10 cellular contexts compared by ENCODE assay signal in genomic region chr17:31511176-31511540, GRCh38.
DNase-seq lines count a peak whose midpoint lies in the region; ATAC-seq and TF ChIP-seq lines count a peak whose summit lies in the region.
"Had no signal": no experiment of that assay in that cellular context is flagged by ENCODE, and none has a peak within 500 bp of the region (broad histone marks: within the 10 kb centered on the region; RNA-seq: fewer than 3 reads in every experiment).

No MANE protein-coding gene starts in this region.

- H3K9me3 Mint-ChIP-seq in activated T-cell treated with anti-CD3 and anti-CD28 coated beads, Interleukin-2, amount 50 U/mL, for 24 hours: no peaks in the 10 kb centered on the region
- H3K9me3 Mint-ChIP-seq in stimulated activated effector memory CD8-positive, alpha-beta T cell treated with anti-CD3 and anti-CD28 coated beads, Interleukin-12 subunit alpha, Interleukin-12 subunit beta, amount 100 ng/mL, for 72 hours: no peaks in the 10 kb centered on the region
- no peaks in the 10 kb centered on the region for H3K9me3 Mint-ChIP-seq in osteocyte (ENCODE audit: unreplicated experiment)

- H3K4me3 ChIP-seq in colonic mucosa: no peak overlapping the region
- H3K4me3 ChIP-seq: skin epidermis had no signal

- H3K27ac Mint-ChIP-seq in activated T-cell treated with anti-CD3 and anti-CD28 coated beads, Interleukin-2, amount 50 U/mL, for 24 hours: peak overlapping the region; percentile 100
- H3K27ac Mint-ChIP-seq in stimulated activated effector memory CD8-positive, alpha-beta T cell treated with anti-CD3 and anti-CD28 coated beads, Interleukin-12 subunit alpha, Interleukin-12 subunit beta, amount 100 ng/mL, for 72 hours: peak overlapping the region; percentile 99
- H3K27ac Mint-ChIP-seq in osteocyte (ENCODE audit: unreplicated experiment): no peak overlapping the region

- TF ChIP-seq CTCF in colonic mucosa (IDR thresholded peaks at IDR 0.05): no peak
- TF ChIP-seq CTCF in osteocyte (IDR thresholded peaks at IDR 0.05): no peak

- no peaks in the 10 kb centered on the region for H3K27me3 Mint-ChIP-seq in activated T-cell treated with anti-CD3 and anti-CD28 coated beads, Interleukin-2, amount 50 U/mL, for 24 hours
- H3K27me3 Mint-ChIP-seq in osteocyte (ENCODE audit: unreplicated experiment): peaks cover 14% of the 10 kb centered on the region

- no peak overlapping the region for H3K4me3 Mint-ChIP-seq in activated T-cell treated with anti-CD3 and anti-CD28 coated beads, Interleukin-2, amount 50 U/mL, for 24 hours
- peak overlapping the region; percentile 91 for H3K4me3 Mint-ChIP-seq in stimulated activated effector memory CD8-positive, alpha-beta T cell treated with anti-CD3 and anti-CD28 coated beads, Interleukin-12 subunit alpha, Interleukin-12 subunit beta, amount 100 ng/mL, for 72 hours
- H3K4me3 Mint-ChIP-seq in osteocyte (ENCODE audit: unreplicated experiment): no peak overlapping the region

- H3K9ac ChIP-seq in colonic mucosa (ENCODE audit: low read depth in 2 of 2, low read length in 2 of 2): no peak overlapping the region

- peaks cover 81% of the 10 kb centered on the region for H3K4me1 Mint-ChIP-seq in activated T-cell treated with anti-CD3 and anti-CD28 coated beads, Interleukin-2, amount 50 U/mL, for 24 hours (ENCODE audit: low read depth)
- peaks cover 87% of the 10 kb centered on the region for H3K4me1 Mint-ChIP-seq in stimulated activated effector memory CD8-positive, alpha-beta T cell treated with anti-CD3 and anti-CD28 coated beads, Interleukin-12 subunit alpha, Interleukin-12 subunit beta, amount 100 ng/mL, for 72 hours
- H3K4me1 Mint-ChIP-seq in osteocyte (ENCODE audit: unreplicated experiment): no peaks in the 10 kb centered on the region

- no peaks in the 10 kb centered on the region for H3K27me3 ChIP-seq in colonic mucosa

- no peaks in the 10 kb centered on the region for H3K36me3 ChIP-seq in colonic mucosa

- H3K4me1 ChIP-seq in colonic mucosa: no peaks in the 10 kb centered on the region

- intact Hi-C loops in colonic mucosa (cut with DNase I): no loop called here

- no peak for DNase-seq in activated T-cell treated with anti-CD3 and anti-CD28 coated beads, Interleukin-2, amount 50 U/mL, for 24 hours
- DNase-seq in activated T-cell treated with anti-CD3 and anti-CD28 coated beads for 4 hours (no peak), NCI-H748 (lab: John Stamatoyannopoulos, UW; ENCODE audit: unreplicated experiment) (peak; percentile 82), colonic mucosa (peak; percentile 77), osteocyte (ENCODE audit: extremely low spot score, unreplicated experiment) (no peak), NCI-H82 treated with DMSO at 0.1 percent for 48 hours (lab: John Stamatoyannopoulos, UW; ENCODE audit: unreplicated experiment) (no peak)
- DNase-seq in stimulated activated effector memory CD8-positive, alpha-beta T cell treated with anti-CD3 and anti-CD28 coated beads, Interleukin-12 subunit alpha, Interleukin-12 subunit beta, amount 100 ng/mL, for 72 hours (ENCODE audit: low spot score in 2 of 2): no peak
- DNase-seq in effector CD8-positive, alpha-beta T cell (lab: John Stamatoyannopoulos, UW): no peak
- DNase-seq: AML-193 had no signal

- H3K9me3 ChIP-seq in colonic mucosa: no peaks in the 10 kb centered on the region

- no peak overlapping the region for H3K27ac ChIP-seq in colonic mucosa

- ATAC-seq in stimulated activated effector memory CD8-positive, alpha-beta T cell treated with anti-CD3 and anti-CD28 coated beads, Interleukin-12 subunit alpha, Interleukin-12 subunit beta, amount 100 ng/mL, for 72 hours: no peak

- H3K36me3 Mint-ChIP-seq in activated T-cell treated with anti-CD3 and anti-CD28 coated beads, Interleukin-2, amount 50 U/mL, for 24 hours (ENCODE audit: low read depth): no peaks in the 10 kb centered on the region
- peaks cover 7% of the 10 kb centered on the region for H3K36me3 Mint-ChIP-seq in stimulated activated effector memory CD8-positive, alpha-beta T cell treated with anti-CD3 and anti-CD28 coated beads, Interleukin-12 subunit alpha, Interleukin-12 subunit beta, amount 100 ng/mL, for 72 hours
- H3K36me3 Mint-ChIP-seq in osteocyte (ENCODE audit: unreplicated experiment): no peaks in the 10 kb centered on the region

Comparison
In these comparisons a context has a peak if more than half of its experiments do, and no peak if none do; other contexts are left out.
1. DNase-seq: peak in NCI-H748 (single experiment) and colonic mucosa (single experiment); none in activated T-cell treated with anti-CD3 and anti-CD28 coated beads, Interleukin-2, amount 50 U/mL, for 24 hours (single experiment), activated T-cell treated with anti-CD3 and anti-CD28 coated beads for 4 hours (single experiment), stimulated activated effector memory CD8-positive, alpha-beta T cell treated with anti-CD3 and anti-CD28 coated beads, Interleukin-12 subunit alpha, Interleukin-12 subunit beta, amount 100 ng/mL, for 72 hours (0 of 2), osteocyte (single experiment), effector CD8-positive, alpha-beta T cell (single experiment) and NCI-H82 treated with DMSO at 0.1 percent for 48 hours (single experiment).